In the genomic region with DNA sequence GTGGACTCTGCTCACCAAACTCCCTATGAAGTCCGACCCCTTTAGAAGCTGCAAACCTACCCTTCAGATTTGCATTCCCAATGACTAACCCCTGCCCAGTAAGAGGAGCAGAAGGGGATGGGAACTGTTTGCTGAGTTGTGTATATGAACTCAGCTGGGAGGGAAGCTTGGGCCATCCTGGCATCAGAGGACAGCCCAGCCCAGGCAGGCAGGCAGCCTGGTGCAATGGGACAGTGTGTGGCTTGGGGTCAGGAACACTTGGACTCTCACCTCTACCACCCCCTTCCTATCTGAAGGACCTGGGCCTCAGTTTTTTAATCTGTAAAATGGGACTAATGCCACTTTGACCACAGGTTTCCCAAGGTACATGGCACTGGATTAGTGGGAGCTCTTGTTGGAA, we compare ENCODE assay signal across 15 cellular contexts.
DNase-seq lines count a peak whose midpoint lies in the region; ATAC-seq, FAIRE-seq and TF ChIP-seq lines count a peak whose summit lies in the region.
"Had no signal": no experiment of that assay in that cellular context is flagged by ENCODE, and none has a peak within 500 bp of the region (broad histone marks: within the 10 kb centered on the region; RNA-seq: fewer than 3 reads in every experiment).

No MANE protein-coding gene starts in this region.

- no peak for TF ChIP-seq CTCF in K562 (IDR thresholded peaks at IDR 0.05 in 2 of 3, conservative IDR thresholded peaks at IDR 0.05 in 1 of 3; ENCODE audit: insufficient read depth in 2 of 3, low read depth in 1 of 3, low read length in 3 of 3)
- TF ChIP-seq CTCF in endodermal cell (conservative IDR thresholded peaks at IDR 0.05): no peak
- no peak for TF ChIP-seq CTCF in type B pancreatic cell (conservative IDR thresholded peaks at IDR 0.05)
- TF ChIP-seq CTCF in smooth muscle cell (IDR thresholded peaks at IDR 0.05; ENCODE audit: borderline replicate concordance, insufficient read depth, poor library complexity, severe bottlenecking): no peak

- H3K4me3 Mint-ChIP-seq in endodermal cell (no peak overlapping the region), type B pancreatic cell (no peak overlapping the region)
- H3K4me3 Mint-ChIP-seq: CD4-positive, CD25-positive, alpha-beta regulatory T cell had no signal

- H3F3A ChIP-seq in smooth muscle cell (ENCODE audit: low read depth): no peaks in the 10 kb centered on the region

- 0% methylated on average over 1 of the region's 1 CpG for WGBS in K562 (ENCODE audit: insufficient coverage, low coverage, missing lambda C conversion rate)
- WGBS in endodermal cell (ENCODE audit: insufficient coverage in 1 of 2, insufficient read length in 1 of 2), 2 experiments: 94% methylated on average over 1 of the region's 1 CpG; no CpG with 5 or more reads in 1 of the 2 experiments
- WGBS in smooth muscle cell (ENCODE audit: low lambda C conversion rate): 89% methylated on average over 1 of the region's 1 CpG

- in situ Hi-C loops in K562 (cut with MboI): no loop called here

- no peaks in the 10 kb centered on the region for H3K9me3 ChIP-seq in K562 (replicated peaks; ENCODE audit: control insufficient read depth, insufficient read depth, low read depth, low read length)
- H3K9me3 ChIP-seq in endodermal cell (ENCODE audit: control insufficient read depth, low read length): no peaks in the 10 kb centered on the region
- no peaks in the 10 kb centered on the region for H3K9me3 ChIP-seq in smooth muscle cell (replicated peaks; ENCODE audit: low read depth)

- ATAC-seq in K562: no peak
- ATAC-seq in HG03565 (IDR thresholded peaks at IDR 0.05; ENCODE audit: unreplicated experiment): no peak

- H3K4me1 ChIP-seq in K562 (replicated peaks in 1 of 2; ENCODE audit: control insufficient read depth in 2 of 2, insufficient read depth in 2 of 2, low read length in 2 of 2): no peaks in the 10 kb centered on the region
- H3K4me1 ChIP-seq in endodermal cell (ENCODE audit: control insufficient read depth, insufficient read depth, low read length): peaks cover under 1% of the 10 kb centered on the region
- H3K4me1 ChIP-seq in smooth muscle cell (ENCODE audit: low read depth): peaks cover 10% of the 10 kb centered on the region

- CTCF ChIA-PET in K562 (lab: Yijun Ruan, JAX; ENCODE audit: low intra/inter-chr PET ratio): no interaction called here

- H3K36me3 Mint-ChIP-seq in endodermal cell (ENCODE audit: low read depth) (no peaks in the 10 kb centered on the region), type B pancreatic cell (no peaks in the 10 kb centered on the region)
- H3K36me3 Mint-ChIP-seq: CD4-positive, CD25-positive, alpha-beta regulatory T cell had no signal

- H3K9me1 ChIP-seq in K562 (ENCODE audit: control insufficient read depth, insufficient read depth, low read length): no peaks in the 10 kb centered on the region

- H3K9me3 Mint-ChIP-seq in endodermal cell (peaks cover under 1% of the 10 kb centered on the region), type B pancreatic cell (no peaks in the 10 kb centered on the region)

- H3K36me3 ChIP-seq in K562 (ENCODE audit: control insufficient read depth, insufficient read depth, low read length): no peaks in the 10 kb centered on the region
- H3K36me3 ChIP-seq in endodermal cell (ENCODE audit: control insufficient read depth, insufficient read depth, low read length): no peaks in the 10 kb centered on the region
- H3K36me3 ChIP-seq in smooth muscle cell (ENCODE audit: low read depth): no peaks in the 10 kb centered on the region

- no peaks in the 10 kb centered on the region for H4K20me1 ChIP-seq in K562 (replicated peaks; ENCODE audit: control insufficient read depth, insufficient read depth, low read length)
- H4K20me1 ChIP-seq in smooth muscle cell (ENCODE audit: low read depth): no peaks in the 10 kb centered on the region
- H4K20me1 ChIP-seq: BLaER1 treated with 17β-estradiol and CSF1 and Interleukin-3, amounts not matched to agents 10 nM and 100 nM had no signal

- no peak for TF ChIP-seq RAD21 in K562 (CRISPR knock-in tag; conservative IDR thresholded peaks at IDR 0.05 in 1 of 2, IDR thresholded peaks at IDR 0.05 in 1 of 2)

- H3K4me2 ChIP-seq in K562 (ENCODE audit: insufficient read depth, low read length): no peak overlapping the region
- no peak overlapping the region for H3K4me2 ChIP-seq in smooth muscle cell

- no peaks in the 10 kb centered on the region for H3K79me2 ChIP-seq in K562 (ENCODE audit: control insufficient read depth, insufficient read depth, low read length)
- no peaks in the 10 kb centered on the region for H3K79me2 ChIP-seq in smooth muscle cell (ENCODE audit: low read depth)

- POLR2A ChIA-PET in K562 (lab: Yijun Ruan, JAX): no interaction called here

- no TSS peak for BruUV-seq in K562 (replicated peaks; lab: Mats Ljungman, UMichigan)

- no peak overlapping the region for H2AFZ ChIP-seq in K562 (ENCODE audit: low read depth, low read length)
- H2AFZ ChIP-seq in smooth muscle cell (ENCODE audit: low read depth): no peak overlapping the region

- H3K27ac ChIP-seq in K562 (ENCODE audit: extremely low read depth, low read depth, low read length): no peak overlapping the region
- H3K27ac ChIP-seq in endodermal cell (ENCODE audit: low read depth, low read length): no peak overlapping the region
- no peak overlapping the region for H3K27ac ChIP-seq in smooth muscle cell (ENCODE audit: low read depth)
- H3K27ac ChIP-seq: BLaER1 treated with 17β-estradiol and CSF1 and Interleukin-3, amounts not matched to agents 10 nM and 100 nM had no signal

- TF ChIP-seq POLR2A in K562 (conservative IDR thresholded peaks at IDR 0.05): no peak

- H3K4me1 Mint-ChIP-seq in endodermal cell (peaks cover 2% of the 10 kb centered on the region), type B pancreatic cell (ENCODE audit: unreplicated experiment) (peaks cover 7% of the 10 kb centered on the region)
- H3K4me1 Mint-ChIP-seq: CD4-positive, CD25-positive, alpha-beta regulatory T cell had no signal

- intact Hi-C loops in K562 (cut with micrococcal nuclease): loop anchor here (10.0 kb wide), 1 partner anchor 64 kb away; no protein-coding TSS in a partner anchor

- peaks cover 0 to 7% of the 10 kb centered on the region in 2 experiments; a peak in 1 of 5 replicates for H3K27me3 ChIP-seq in K562 (ENCODE audit: control insufficient read depth in 2 of 2, insufficient read depth in 2 of 2, low read length in 2 of 2)
- no peaks in the 10 kb centered on the region for H3K27me3 ChIP-seq in endodermal cell (ENCODE audit: control insufficient read depth, insufficient read depth, low read length, poor library complexity, severe bottlenecking)
- no peaks in the 10 kb centered on the region for H3K27me3 ChIP-seq in smooth muscle cell (ENCODE audit: low read depth)
- H3K27me3 ChIP-seq: BLaER1 treated with 17β-estradiol and CSF1 and Interleukin-3, amounts not matched to agents 10 nM and 100 nM had no signal

- H3K27ac Mint-ChIP-seq in endodermal cell: no peak overlapping the region
- no peak overlapping the region for H3K27ac Mint-ChIP-seq in type B pancreatic cell
- H3K27ac Mint-ChIP-seq: CD4-positive, CD25-positive, alpha-beta regulatory T cell had no signal

- TF ChIP-seq EP300 in K562 (IDR thresholded peaks at IDR 0.05; ENCODE audit: low read length): no peak

- H3K4me3 ChIP-seq in K562: no peak overlapping the region
- H3K4me3 ChIP-seq in endodermal cell (ENCODE audit: low read length): no peak overlapping the region
- no peak overlapping the region for H3K4me3 ChIP-seq in smooth muscle cell
- H3K4me3 ChIP-seq: BLaER1 treated with 17β-estradiol and CSF1 and Interleukin-3, amounts not matched to agents 10 nM and 100 nM had no signal

- DNase-seq in activated effector memory CD4-positive, alpha-beta T cell treated with anti-CD3 and anti-CD28 coated beads, Interleukin-2, amount 50 U/mL, for 16 hours: peak; percentile 5
- no peak for DNase-seq in activated effector memory CD4-positive, alpha-beta T cell treated with Interleukin-2 at 50 U/mL for 16 hours
- DNase-seq in K562 (ENCODE audit: extremely low read depth in 1 of 4, low spot score in 3 of 4) (no peak), endodermal cell (peak; percentile 25), type B pancreatic cell (ENCODE audit: extremely low spot score, unreplicated experiment) (peak; percentile 43), smooth muscle cell (lab: John Stamatoyannopoulos, UW; ENCODE audit: unreplicated experiment) (no peak), globus pallidus (ENCODE audit: low spot score) (no peak)
- DNase-seq: ACHN; CD4-positive, CD25-positive, alpha-beta regulatory T cell; DMS53; GF-D8; H7 had no signal

- H3K27me3 Mint-ChIP-seq in endodermal cell (ENCODE audit: insufficient read depth) (peaks cover 6% of the 10 kb centered on the region), type B pancreatic cell (peaks cover 77% of the 10 kb centered on the region)
- H3K27me3 Mint-ChIP-seq: CD4-positive, CD25-positive, alpha-beta regulatory T cell had no signal

- H3K9ac ChIP-seq in K562 (ENCODE audit: insufficient read depth in 1 of 2, low read depth in 2 of 2, low read length in 2 of 2) (no peak overlapping the region), endodermal cell (ENCODE audit: extremely low read depth, low read length, poor library complexity, severe bottlenecking) (no peak overlapping the region), smooth muscle cell (ENCODE audit: low read depth) (no peak overlapping the region)
- H3K9ac ChIP-seq: BLaER1 treated with 17β-estradiol and CSF1 and Interleukin-3, amounts not matched to agents 10 nM and 100 nM had no signal

- no peak for FAIRE-seq in K562 (lab: Jason Lieb, UNC)
- FAIRE-seq: GM19239 had no signal

TF ChIP-seq in K562, 482 proteins besides CTCF, POLR2A, EP300 and RAD21:
- TF ChIP-seq HDAC2 (IDR thresholded peaks at IDR 0.05) (no peak), RBM25 (IDR thresholded peaks at IDR 0.05; ENCODE audit: low read depth, low read length, severe bottlenecking) (peak; percentile 37)

Comparison
In these comparisons a context has a peak if more than half of its experiments do, and no peak if none do; other contexts are left out.
1. DNase-seq: peak in activated effector memory CD4-positive, alpha-beta T cell treated with anti-CD3 and anti-CD28 coated beads, Interleukin-2, amount 50 U/mL, for 16 hours (single experiment), endodermal cell (single experiment) and type B pancreatic cell (single experiment); none in activated effector memory CD4-positive, alpha-beta T cell treated with Interleukin-2 at 50 U/mL for 16 hours (single experiment), K562 (0 of 4), smooth muscle cell (single experiment) and globus pallidus (single experiment).